21 cellular contexts compared by ENCODE assay signal in genomic region chr15:49570672-49571071, GRCh38.
"Had no signal": no experiment of that assay in that cellular context is flagged by ENCODE, and none has a peak within 500 bp of the region (broad histone marks: within the 10 kb centered on the region; RNA-seq: fewer than 3 reads in every experiment).

No MANE protein-coding gene starts in this region.

- ATAC-seq: Panc1, PC-3, Right ventricle myocardium inferior had no signal

- H3K27ac ChIP-seq: HL-60, SJSA1, SK-N-MC had no signal

- H3K36me3 ChIP-seq: MG63, SJSA1 had no signal

- H3K4me1 ChIP-seq: SJSA1 had no signal

- DNase-seq: KBM-7, MG63, NCI-H1092, NCI-H1105 treated with DMSO at 0.1 percent for 48 hours, NCI-H1417 treated with DMSO at 0.1 percent for 48 hours, NCI-H146, NCI-H1694 treated with DMSO at 0.1 percent for 48 hours, NCI-H1930, NCI-H2081, NCI-H2107, NCI-H2227 treated with DMSO at 0.1 percent for 48 hours, NCI-H524, NCI-H69, NCI-H774, PC-3, SHP77 treated with DMSO at 0.1 percent for 48 hours had no signal

- H3K9me3 ChIP-seq: MG63, SJSA1 had no signal

- H3K4me3 ChIP-seq: MG63, SJSA1, SK-N-MC had no signal

- H3K27me3 ChIP-seq: MG63, SJSA1 had no signal
